Comparison of ENCODE assay signal across 9 cellular contexts in the genomic region with DNA sequence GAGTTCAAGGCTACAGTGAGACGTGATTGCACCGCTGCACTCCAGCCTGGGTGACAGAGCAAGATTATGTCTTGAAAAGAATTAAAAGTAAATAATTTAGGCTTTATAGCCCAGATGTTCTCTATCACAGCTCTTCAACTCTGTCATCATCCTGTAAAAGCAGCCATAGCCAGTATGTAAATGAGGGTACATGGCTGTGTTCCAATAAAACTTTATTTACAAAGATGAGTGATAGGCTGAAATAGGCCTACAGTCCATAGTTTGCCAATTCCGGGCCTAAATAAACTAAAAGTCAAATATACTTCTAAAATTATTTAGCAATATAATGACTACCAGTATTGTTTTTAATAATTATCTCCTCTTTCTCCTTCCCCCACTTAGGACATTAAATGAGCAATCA. TPM values are rescaled to one million over a fixed set of nuclear protein-coding genes. Genes with fewer than 3 reads are reported as not detected.
"Had no signal": no experiment of that assay in that cellular context is flagged by ENCODE, and none has a peak within 500 bp of the region (broad histone marks: within the 10 kb centered on the region; RNA-seq: fewer than 3 reads in every experiment).

No MANE protein-coding gene starts in this region.

- H3K9me3 ChIP-seq: HAP-1 had no signal

- H3K9ac ChIP-seq: KMS-11 had no signal

- H3K27ac ChIP-seq: KMS-11 had no signal

- H3K4me2 ChIP-seq: KMS-11 had no signal

- FAIRE-seq: HTR-8/SVneo had no signal

- H3K36me3 ChIP-seq: HAP-1 had no signal

- H3K4me3 ChIP-seq: HAP-1 had no signal

- H3K4me1 ChIP-seq: HAP-1 had no signal

- DNase-seq: GOT3, H7, IMR-90, KBM-7 had no signal

RNA-seq across cellular contexts. Expression of a gene that starts 9.2 kb away (rescaled TPM):
- total RNA-seq: H4, H7, HT-29, IMR-90 had no signal

RNA-seq across cellular contexts. Expression of a gene that starts 10.9 kb away (rescaled TPM):
- total RNA-seq: H4, HT-29, IMR-90 had no signal

RNA-seq across cellular contexts. Expression of a gene that starts 35.2 kb away (rescaled TPM):
- total RNA-seq: H7 had no signal
